ENCODE assay signal across 23 cellular contexts in the genomic region with DNA sequence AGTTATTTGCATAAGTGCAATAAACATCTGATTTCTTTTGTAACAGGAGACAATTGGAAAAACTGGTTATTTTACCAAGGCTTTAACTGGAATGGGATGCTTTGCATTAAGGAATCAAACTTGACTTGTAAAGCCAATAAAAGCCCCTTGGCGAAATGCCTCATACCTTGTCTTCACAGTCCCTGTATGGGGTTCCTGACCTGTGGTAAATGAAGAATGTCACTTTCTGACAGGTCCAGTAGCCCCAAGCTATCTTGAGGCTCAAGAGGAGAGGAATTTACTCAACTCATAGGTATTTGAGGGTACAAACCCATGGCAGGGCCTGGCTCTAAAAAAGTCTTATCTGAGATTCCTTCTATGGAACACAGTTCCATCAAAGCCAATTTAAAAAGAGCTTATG.
A peak's percentile ranks its signal among the peaks of the same experiment; 100 is the strongest.
DNase-seq lines count a peak whose midpoint lies in the region; ATAC-seq, FAIRE-seq and TF ChIP-seq lines count a peak whose summit lies in the region.
"Had no signal": no experiment of that assay in that cellular context is flagged by ENCODE, and none has a peak within 500 bp of the region (broad histone marks: within the 10 kb centered on the region; RNA-seq: fewer than 3 reads in every experiment).

No MANE protein-coding gene starts in this region.

- no peak for ATAC-seq in GM21737 (IDR thresholded peaks at IDR 0.05; ENCODE audit: unreplicated experiment)
- ATAC-seq in GM21515 (IDR thresholded peaks at IDR 0.05; ENCODE audit: unreplicated experiment), result no peak
- ATAC-seq: Panc1, T-cell had no signal

- FAIRE-seq in HTR-8/SVneo (lab: Jason Lieb, UNC) (no peak), keratinocyte (lab: Jason Lieb, UNC) (peak; percentile 75)

- H3K4me3 ChIP-seq in adipocyte (ENCODE audit: low read length) (no peak overlapping the region), keratinocyte (ENCODE audit: control insufficient read depth in 2 of 3, extremely low read depth in 1 of 3, insufficient read depth in 2 of 3, low read depth in 1 of 3, low read length in 3 of 3) (no peak overlapping the region)
- H3K4me3 ChIP-seq: BLaER1 treated with 17β-estradiol and CSF1 and Interleukin-3, amounts not matched to agents 10 nM and 100 nM; GM23248 had no signal

- H3K9me1 ChIP-seq in keratinocyte (ENCODE audit: control insufficient read depth, extremely low read depth, insufficient read depth, low read length), result no peaks in the 10 kb centered on the region

- H3K36me3 ChIP-seq in adipocyte (ENCODE audit: control insufficient read depth, insufficient read depth, low read length, severe bottlenecking), result peaks cover 6% of the 10 kb centered on the region
- H3K36me3 ChIP-seq in keratinocyte (ENCODE audit: control insufficient read depth in 2 of 2, extremely low read depth in 1 of 2, insufficient read depth in 2 of 2, low read length in 2 of 2), result peaks cover 0 to 2% of the 10 kb centered on the region in 2 experiments

- dilution Hi-C loops in keratinocyte (cut with MboI; ENCODE audit: extremely low pct_ligation_motif_present, low sequenced_read_pairs), result no loop called here

- DNase-seq in A172 (ENCODE audit: low spot score) (peak; percentile 79), HTR-8/SVneo (ENCODE audit: insufficient read length, low spot score) (peak; percentile 22), adipocyte (ENCODE audit: low read depth) (peak; percentile 12), keratinocyte (ENCODE audit: low read depth, low spot score) (peak; percentile 11), OCI-M2 (lab: John Stamatoyannopoulos, UW; ENCODE audit: unreplicated experiment) (no peak), UCSD-AML1 (lab: John Stamatoyannopoulos, UW; ENCODE audit: unreplicated experiment) (no peak)
- DNase-seq: 8988T; CD8-positive, alpha-beta memory T cell; DND-41; GM23248; HCEC 1CT; NCI-H1436; NCI-H2029; NCI-H2171; NCI-H774; SHP77; SK-N-SH; T-cell had no signal

- H3K27ac ChIP-seq in keratinocyte (ENCODE audit: control insufficient read depth, insufficient read depth, low read length), result no peak overlapping the region
- H3K27ac ChIP-seq: BLaER1 treated with 17β-estradiol and CSF1 and Interleukin-3, amounts not matched to agents 10 nM and 100 nM; GM23248; HL-60 had no signal

- H4K20me1 ChIP-seq in keratinocyte (ENCODE audit: control insufficient read depth, extremely low read depth, insufficient read depth, low read length), result no peaks in the 10 kb centered on the region
- H4K20me1 ChIP-seq: BLaER1 treated with 17β-estradiol and CSF1 and Interleukin-3, amounts not matched to agents 10 nM and 100 nM had no signal

- H3K9ac ChIP-seq in adipocyte (ENCODE audit: low read length), result no peak overlapping the region
- H3K9ac ChIP-seq in keratinocyte (ENCODE audit: control insufficient read depth, extremely low read depth, insufficient read depth, low read length), result no peak overlapping the region
- H3K9ac ChIP-seq: BLaER1 treated with 17β-estradiol and CSF1 and Interleukin-3, amounts not matched to agents 10 nM and 100 nM; GM23248; SK-N-SH had no signal

- no peak overlapping the region for H2AFZ ChIP-seq in keratinocyte (ENCODE audit: control insufficient read depth, low read length)
- H2AFZ ChIP-seq: GM23248 had no signal

- H3K27me3 ChIP-seq in adipocyte (replicated peaks; ENCODE audit: control insufficient read depth, insufficient read depth, low read length) (no peaks in the 10 kb centered on the region), keratinocyte (ENCODE audit: control insufficient read depth, extremely low read depth, insufficient read depth, low read length) (no peaks in the 10 kb centered on the region)
- H3K27me3 ChIP-seq: BLaER1 treated with 17β-estradiol and CSF1 and Interleukin-3, amounts not matched to agents 10 nM and 100 nM had no signal

- TF ChIP-seq CTCF in keratinocyte (optimal IDR thresholded peaks at IDR 0.05 in 1 of 3, IDR thresholded peaks at IDR 0.05 in 1 of 3, conservative IDR thresholded peaks at IDR 0.05 in 1 of 3; ENCODE audit: extremely low read depth in 1 of 3, insufficient read depth in 2 of 3, low read length in 3 of 3), result no peak

- H3K4me2 ChIP-seq in keratinocyte (ENCODE audit: control insufficient read depth, extremely low read depth, insufficient read depth, low read depth, low read length), result no peak overlapping the region
- H3K4me2 ChIP-seq: BLaER1 treated with 17β-estradiol and CSF1 and Interleukin-3, amounts not matched to agents 10 nM and 100 nM; SK-N-SH had no signal

- no peaks in the 10 kb centered on the region for H3K4me1 ChIP-seq in adipocyte (ENCODE audit: control insufficient read depth, insufficient read depth, low read length)
- peaks cover 11% of the 10 kb centered on the region for H3K4me1 ChIP-seq in keratinocyte (ENCODE audit: control insufficient read depth, extremely low read depth, insufficient read depth, low read length)

- H3K79me2 ChIP-seq in keratinocyte (ENCODE audit: control insufficient read depth, insufficient read depth, low read length), result no peaks in the 10 kb centered on the region

- H3K9me3 ChIP-seq in adipocyte (ENCODE audit: control insufficient read depth, low read length) (peaks cover 9% of the 10 kb centered on the region), keratinocyte (ENCODE audit: control insufficient read depth, low read depth, low read length) (no peaks in the 10 kb centered on the region)

Comparison
In these comparisons a context has a peak if more than half of its experiments do, and no peak if none do; other contexts are left out.
1. DNase-seq: peak in A172 (single experiment), HTR-8/SVneo (single experiment), adipocyte (single experiment) and keratinocyte (single experiment); none in OCI-M2 (single experiment) and UCSD-AML1 (single experiment).